1 cellular context compared by ENCODE assay signal in genomic region chr17:28950752-28951427, GRCh38.
TF ChIP-seq lines count a peak whose summit lies in the region.

No MANE protein-coding gene starts in this region.

TF ChIP-seq in HepG2, 621 proteins besides CTCF, POLR2A, EP300 and RAD21 (continued from another document):
- TF ChIP-seq AHDC1 (CRISPR knock-in tag; IDR thresholded peaks at IDR 0.05; ENCODE audit: borderline replicate concordance) = no peak
- 0 out of 2 replicates have a peak, but pooled peaks have one; percentile 46 for TF ChIP-seq SRY (CRISPR knock-in tag; IDR thresholded peaks at IDR 0.05)
- no peak for TF ChIP-seq MLLT10 (CRISPR knock-in tag; IDR thresholded peaks at IDR 0.05)
- TF ChIP-seq MAZ (IDR thresholded peaks at IDR 0.05; ENCODE audit: borderline replicate concordance, low read depth, low read length) = 0 out of 2 replicates have a peak, but pooled peaks have one; percentile 17
- TF ChIP-seq MAZ (CRISPR knock-in tag; IDR thresholded peaks at IDR 0.05; ENCODE audit: low read depth) = no peak
- no peak for TF ChIP-seq HOXA7 (CRISPR knock-in tag; IDR thresholded peaks at IDR 0.05)
TF ChIP-seq in HepG2: peak in this region for 13.
